In the genomic region with DNA sequence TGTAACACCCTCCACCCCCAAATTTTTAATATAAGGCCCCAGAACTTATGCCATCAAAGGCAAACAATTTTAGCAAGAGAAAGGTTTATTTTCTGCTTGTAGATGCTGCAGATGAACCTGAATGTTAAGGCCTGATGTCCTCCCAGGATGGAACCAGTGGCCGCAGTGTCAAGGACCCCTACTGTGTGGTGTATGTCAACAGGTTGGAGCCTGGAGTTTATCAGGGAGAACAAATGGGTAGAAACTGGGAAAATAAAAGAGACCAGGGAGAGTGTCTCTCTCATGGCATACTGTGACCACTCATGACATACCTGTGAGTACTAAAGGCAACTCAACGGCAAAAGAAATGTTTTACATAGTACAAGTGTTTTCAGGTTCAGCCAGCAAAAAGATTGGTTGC, we compare ENCODE assay signal across 21 cellular contexts.
"Had no signal": no experiment of that assay in that cellular context is flagged by ENCODE, and none has a peak within 500 bp of the region (broad histone marks: within the 10 kb centered on the region; RNA-seq: fewer than 3 reads in every experiment).

No MANE protein-coding gene starts in this region.

- H3K27me3 ChIP-seq: colonic mucosa, esophagus muscularis mucosa, foreskin keratinocyte, heart left ventricle, left lung had no signal

- H3K36me3 ChIP-seq: colonic mucosa, esophagus muscularis mucosa, gastroesophageal sphincter, heart left ventricle, left lung, lower lobe of right lung had no signal

- H3K9me3 ChIP-seq: colonic mucosa, esophagus muscularis mucosa, gastroesophageal sphincter, heart left ventricle, left lung, lower lobe of right lung had no signal

- FAIRE-seq: endothelial cell of umbilical vein, frontal cortex, islet of Langerhans, keratinocyte had no signal

- H3K4me1 ChIP-seq: colonic mucosa, esophagus muscularis mucosa, foreskin keratinocyte, gastroesophageal sphincter, heart left ventricle, left lung, lower lobe of right lung had no signal

- H3K4me3 ChIP-seq: colonic mucosa, esophagus muscularis mucosa, gastroesophageal sphincter, heart left ventricle, left lung, lower lobe of right lung had no signal

- DNase-seq: colonic mucosa; cortex of kidney; effector CD8-positive, alpha-beta T cell; effector memory CD8-positive, alpha-beta T cell; foreskin keratinocyte; heart left ventricle; hippocampal formation; left cardiac atrium; left lung; left ventricle myocardium superior; lower lobe of right lung; mesenchymal stem cell; midbrain; naive thymus-derived CD4-positive, alpha-beta T cell; natural killer cell had no signal

- H3K27ac ChIP-seq: colonic mucosa, esophagus muscularis mucosa, foreskin keratinocyte, gastroesophageal sphincter, heart left ventricle, left lung, lower lobe of right lung had no signal

- ATAC-seq: effector memory CD8-positive, alpha-beta T cell; foreskin keratinocyte; gastroesophageal sphincter; heart left ventricle; left cardiac atrium; left lung; left ventricle myocardium superior; lower lobe of right lung; naive thymus-derived CD4-positive, alpha-beta T cell; natural killer cell had no signal
